In the genomic region with DNA sequence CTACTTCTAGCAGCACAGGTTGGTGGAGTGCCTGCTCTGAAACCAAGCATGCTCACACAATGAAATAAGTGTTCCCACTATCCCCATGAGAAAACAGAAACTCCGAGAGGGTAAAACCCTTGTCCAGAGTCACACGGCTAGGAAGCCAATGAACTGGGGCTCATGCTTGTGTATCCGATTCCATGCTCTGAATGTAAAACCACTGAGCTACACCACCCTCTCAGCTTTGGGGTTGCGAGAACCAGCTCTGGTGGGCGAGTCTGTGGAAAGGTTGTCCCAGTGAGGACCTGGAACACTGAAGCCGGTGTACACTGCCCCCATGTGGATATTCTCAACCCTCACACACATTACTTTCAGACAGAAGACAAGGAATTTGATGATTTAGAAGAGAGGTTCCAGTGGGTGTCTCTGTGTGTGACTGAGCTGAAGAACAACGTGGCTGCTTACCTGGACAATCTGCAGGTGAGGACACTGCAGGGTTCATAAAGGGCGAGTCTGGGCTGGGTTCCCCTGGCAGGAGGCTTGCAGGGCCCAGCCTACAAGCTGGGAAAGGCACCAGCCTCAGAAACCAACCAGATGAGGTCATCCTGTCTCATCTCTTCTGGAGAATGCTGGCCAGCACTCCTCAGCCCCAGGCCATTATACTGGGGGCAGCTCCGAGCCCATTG, we compare ENCODE assay signal across 8 cellular contexts. TPM values are rescaled to one million over a fixed set of nuclear protein-coding genes. Genes with fewer than 3 reads are reported as not detected.
DNase-seq lines count a peak whose midpoint lies in the region; ATAC-seq, FAIRE-seq and TF ChIP-seq lines count a peak whose summit lies in the region.

No MANE protein-coding gene starts in this region.

- no peak overlapping the region for H3K4me3 ChIP-seq in colonic mucosa
- H3K4me3 ChIP-seq in right lobe of liver, result no peak overlapping the region

- no peaks in the 10 kb centered on the region for H3K36me3 ChIP-seq in colonic mucosa
- peaks cover 0 to 3% (median 0%) of the 10 kb centered on the region in 4 donors for H3K36me3 ChIP-seq in right lobe of liver

- H3K9me3 ChIP-seq in colonic mucosa, result no peaks in the 10 kb centered on the region
- H3K9me3 ChIP-seq in right lobe of liver, result no peaks in the 10 kb centered on the region

- TF ChIP-seq CTCF in colonic mucosa (IDR thresholded peaks at IDR 0.05) (peak; percentile 56), right lobe of liver (IDR thresholded peaks at IDR 0.05) (peak; percentile 56 to 70 (median 68))

- H3K4me1 ChIP-seq in colonic mucosa, result no peaks in the 10 kb centered on the region
- H3K4me1 ChIP-seq in right lobe of liver, result no peaks in the 10 kb centered on the region

- WGBS in right lobe of liver (ENCODE audit: insufficient coverage, low coverage, low lambda C conversion rate, missing lambda C conversion rate), result 49% methylated on average over 7 of the region's 9 CpGs

- no peak overlapping the region for H3K27ac ChIP-seq in colonic mucosa
- no peak overlapping the region for H3K27ac ChIP-seq in right lobe of liver

- ATAC-seq in right lobe of liver, result peak; percentile 78 to 92 (median 86)
- no peak for ATAC-seq in GM18519 (IDR thresholded peaks at IDR 0.05; ENCODE audit: low FRiP score, unreplicated experiment)

- H3K27me3 ChIP-seq in colonic mucosa (no peaks in the 10 kb centered on the region), right lobe of liver (no peaks in the 10 kb centered on the region)

- peak; percentile 32 for DNase-seq in DMS 273 treated with DMSO at 0.1 percent for 48 hours (lab: John Stamatoyannopoulos, UW)
- peak; percentile 35 for DNase-seq in GM19238 (ENCODE audit: insufficient read length, low spot score)
- peak; percentile 70 for DNase-seq in HT1080 (ENCODE audit: low read depth)
- DNase-seq in SHP77 treated with DMSO at 0.1 percent for 48 hours (lab: John Stamatoyannopoulos, UW), result peak; percentile 15
- peak; percentile 61 for DNase-seq in colonic mucosa
- no peak for DNase-seq in right lobe of liver
- peak; percentile 77 for DNase-seq in urothelium cell line (ENCODE audit: low spot score)

- H3K9ac ChIP-seq in colonic mucosa (ENCODE audit: low read depth in 2 of 2, low read length in 2 of 2), result no peak overlapping the region

- intact Hi-C loops in colonic mucosa (cut with DNase I) (loop anchor here (5.0 kb wide), 3 partner anchors 46 to 236 kb away; no protein-coding TSS in a partner anchor), right lobe of liver (cut with DNase I) (no loop called here)

- TF ChIP-seq POLR2A in right lobe of liver (IDR thresholded peaks at IDR 0.05), result no peak

- peak; percentile 13 for FAIRE-seq in urothelium cell line (lab: Jason Lieb, UNC)

RNA-seq across cellular contexts. Expression of a gene that starts 37.4 kb away (rescaled TPM):
- 0.02 and 0.03 TPM in 2 replicates for total RNA-seq in HT1080 (2014; rRNA removed; shearing (Covaris generic))
- polyA plus RNA-seq in HT1080 (2015; cell fraction: cytosol; rRNA removed), result 0.02 and 0.03 TPM in 2 replicates
- 0.03 and 0.06 TPM in 2 replicates for polyA plus RNA-seq in HT1080 (2015; cell fraction: nucleus; rRNA removed)
- 10 to 100 TPM; 11.9 to 15.7 TPM for total RNA-seq in colonic mucosa
- 1 to 10 TPM; 1.6 to 7.3 (median 2.1) TPM for total RNA-seq in right lobe of liver

Comparison
In these comparisons a context has a peak if more than half of its experiments do, and no peak if none do; other contexts are left out.
1. DNase-seq: peak in DMS 273 treated with DMSO at 0.1 percent for 48 hours (single experiment), GM19238 (single experiment), HT1080 (single experiment), SHP77 treated with DMSO at 0.1 percent for 48 hours (single experiment), colonic mucosa (single experiment) and urothelium cell line (single experiment); none in right lobe of liver (0 of 3).